3 cellular contexts compared by ENCODE assay signal in genomic region chr3:172816968-172817367, GRCh38.
"Had no signal": no experiment of that assay in that cellular context is flagged by ENCODE, and none has a peak within 500 bp of the region (broad histone marks: within the 10 kb centered on the region; RNA-seq: fewer than 3 reads in every experiment).

No MANE protein-coding gene starts in this region.

- ATAC-seq: GM12878 had no signal

- H3K4me3 ChIP-seq: GM12878 had no signal

- DNase-seq: GDM1, GF-D8 had no signal
